In genomic region chr7:76267107-76267834, GRCh38 we compare ENCODE assay signal across 9 cellular contexts. TPM values are rescaled to one million over a fixed set of nuclear protein-coding genes. Genes with fewer than 3 reads are reported as not detected.
DNase-seq lines count a peak whose midpoint lies in the region; ATAC-seq, FAIRE-seq and TF ChIP-seq lines count a peak whose summit lies in the region.
"Had no signal": no experiment of that assay in that cellular context is flagged by ENCODE, and none has a peak within 500 bp of the region (broad histone marks: within the 10 kb centered on the region; RNA-seq: fewer than 3 reads in every experiment).

No MANE protein-coding gene starts in this region.

- peak overlapping the region; percentile 81 for H2AFZ ChIP-seq in GM12878 (ENCODE audit: control insufficient read depth, low read depth, low read length)

- H3K4me3 Mint-ChIP-seq in naive thymus-derived CD4-positive, alpha-beta T cell = peak overlapping the region in 6 of 10 donors; percentile 37 to 66 (median 54)

- intact Hi-C loops in right cardiac atrium (cut with DNase I) = loop anchor here in 1 of 4 donors (10.0 kb wide), 1 partner anchor 82 kb away; no protein-coding TSS in a partner anchor
- intact Hi-C loops in Right ventricle myocardium inferior (cut with DNase I) = no loop called here
- intact Hi-C loops in GM12878 (cut with micrococcal nuclease; ENCODE audit: unreplicated experiment) = no loop called here
- intact Hi-C loops in naive thymus-derived CD4-positive, alpha-beta T cell (cut with micrococcal nuclease) = loop anchor here in 1 of 2 donors (10.0 kb wide), 1 partner anchor 392 kb away; the partner anchor contains the start of gene RHBDD2

- no peaks in the 10 kb centered on the region for H3K9me3 ChIP-seq in right cardiac atrium (ENCODE audit: control insufficient read depth, low read length)
- no peaks in the 10 kb centered on the region for H3K9me3 ChIP-seq in GM12878 (replicated peaks; ENCODE audit: control insufficient read depth, insufficient read depth, low read length)
- H3K9me3 ChIP-seq in naive thymus-derived CD4-positive, alpha-beta T cell (ENCODE audit: control insufficient read depth in 2 of 3, low read length in 3 of 3) = no peaks in the 10 kb centered on the region

- in situ Hi-C loops in GM12878 (cut with MboI) = no loop called here

- H3K4me3 ChIP-seq in right cardiac atrium (ENCODE audit: low read length) (peak overlapping the region; percentile 41), GM12878 (peak overlapping the region; percentile 68)
- no peak overlapping the region for H3K4me3 ChIP-seq in naive thymus-derived CD4-positive, alpha-beta T cell (ENCODE audit: low read length)

- H3K27ac ChIP-seq in right cardiac atrium (ENCODE audit: low read length) = no peak overlapping the region
- no peak overlapping the region for H3K27ac ChIP-seq in GM12878 (ENCODE audit: control insufficient read depth, insufficient read depth)
- no peak overlapping the region for H3K27ac ChIP-seq in naive thymus-derived CD4-positive, alpha-beta T cell (ENCODE audit: low read depth, low read length)

- 2% methylated on average over 67 of the region's 67 CpGs for WGBS in right cardiac atrium
- WGBS in GM12878 (ENCODE audit: insufficient coverage, insufficient replicate concordance, low lambda C conversion rate, missing lambda C conversion rate) = 7% methylated on average over 34 of the region's 67 CpGs

- H3K4me2 ChIP-seq in GM12878 (ENCODE audit: control insufficient read depth, insufficient read depth) = peak overlapping the region; percentile 91

- TF ChIP-seq POLR2A in GM12878 (IDR thresholded peaks at IDR 0.05; ENCODE audit: low read depth, low read length) = no peak

- TF ChIP-seq CTCF in GM12878 (IDR thresholded peaks at IDR 0.05 in 2 of 3, conservative IDR thresholded peaks at IDR 0.05 in 1 of 3; ENCODE audit: control insufficient read depth in 2 of 3, extremely low read depth in 1 of 3, insufficient read depth in 1 of 3, low read depth in 3 of 3, low read length in 3 of 3) = no peak

- BruUV-seq in GM12878 (replicated peaks; lab: Mats Ljungman, UMichigan) = no TSS peak

- no peaks in the 10 kb centered on the region for H3K27me3 ChIP-seq in right cardiac atrium (ENCODE audit: control insufficient read depth, insufficient read depth)
- H3K27me3 ChIP-seq in GM12878 (replicated peaks in 1 of 2; ENCODE audit: control insufficient read depth in 2 of 2, insufficient read depth in 2 of 2, low read length in 1 of 2) = no peaks in the 10 kb centered on the region
- H3K27me3 ChIP-seq in naive thymus-derived CD4-positive, alpha-beta T cell (ENCODE audit: control insufficient read depth in 2 of 2, insufficient read depth in 2 of 2, low read length in 2 of 2) = peaks cover 0 to 3% of the 10 kb centered on the region in 2 donors

- H3K36me3 Mint-ChIP-seq in naive thymus-derived CD4-positive, alpha-beta T cell = no peaks in the 10 kb centered on the region

- peak in 1 of 2 donors; percentile 10 for ATAC-seq in right cardiac atrium
- no peak for ATAC-seq in Right ventricle myocardium inferior
- peak; percentile 54 for ATAC-seq in GM12878
- no peak for ATAC-seq in naive thymus-derived CD4-positive, alpha-beta T cell
- ATAC-seq in esophagus mucosa = no peak
- no peak for ATAC-seq in HG03457 (IDR thresholded peaks at IDR 0.05; ENCODE audit: unreplicated experiment)

- POLR2A ChIA-PET in GM12878 (lab: Charles Lee) = no interaction called here
- POLR2A ChIA-PET in naive thymus-derived CD4-positive, alpha-beta T cell (lab: Charles Lee) = no interaction called here

- H3K27ac Mint-ChIP-seq in naive thymus-derived CD4-positive, alpha-beta T cell = no peak overlapping the region

- H3K9ac ChIP-seq in GM12878 (ENCODE audit: control insufficient read depth, insufficient read depth, low read length) = no peak overlapping the region

- no peak for DNase-seq in right cardiac atrium
- DNase-seq in Right ventricle myocardium inferior (ENCODE audit: missing footprints) = no peak
- DNase-seq in GM12878 (ENCODE audit: low read depth, low spot score) = no peak
- DNase-seq in naive thymus-derived CD4-positive, alpha-beta T cell = no peak
- DNase-seq in putamen (ENCODE audit: low spot score) = no peak
- no peak for DNase-seq in AG08395 (ENCODE audit: low spot score)
- DNase-seq: DMS53 had no signal

- no peak for TF ChIP-seq RAD21 in GM12878 (IDR thresholded peaks at IDR 0.05; ENCODE audit: insufficient read depth, low read depth, low read length)

- SMC1A ChIA-PET in GM12878 (lab: Charles Lee; ENCODE audit: uncharacterized antibody, unreplicated experiment) = no interaction called here

- peaks cover 10 to 38% (median 30%) of the 10 kb centered on the region in 5 donors for H3K27me3 Mint-ChIP-seq in naive thymus-derived CD4-positive, alpha-beta T cell

- CTCF ChIA-PET in GM12878 (lab: Yijun Ruan, JAX) = no interaction called here
- CTCF ChIA-PET in naive thymus-derived CD4-positive, alpha-beta T cell (lab: Charles Lee) = no interaction called here

- no peaks in the 10 kb centered on the region for H3K36me3 ChIP-seq in GM12878 (ENCODE audit: control insufficient read depth in 2 of 2, insufficient read depth in 2 of 2, low read length in 1 of 2)
- H3K36me3 ChIP-seq in naive thymus-derived CD4-positive, alpha-beta T cell (ENCODE audit: control insufficient read depth in 2 of 3, insufficient read depth in 3 of 3, low read length in 3 of 3) = no peaks in the 10 kb centered on the region

- peaks cover 3% of the 10 kb centered on the region for H3K4me1 ChIP-seq in right cardiac atrium (ENCODE audit: control insufficient read depth, insufficient read depth, low read length)
- H3K4me1 ChIP-seq in GM12878 (ENCODE audit: control insufficient read depth, insufficient read depth, low read length) = peaks cover 8% of the 10 kb centered on the region
- no peaks in the 10 kb centered on the region for H3K4me1 ChIP-seq in naive thymus-derived CD4-positive, alpha-beta T cell (ENCODE audit: control insufficient read depth in 2 of 2, insufficient read depth in 2 of 2, low read length in 2 of 2)

- TF ChIP-seq EP300 in GM12878 (IDR thresholded peaks at IDR 0.05; ENCODE audit: borderline replicate concordance in 1 of 2, control insufficient read depth in 1 of 2, low read depth in 2 of 2, low read length in 2 of 2) = no peak

- RAD21 ChIA-PET in GM12878 (lab: Charles Lee; ENCODE audit: unreplicated experiment) = no interaction called here

- peaks cover 0 to 14% (median 4%) of the 10 kb centered on the region in 7 donors for H3K4me1 Mint-ChIP-seq in naive thymus-derived CD4-positive, alpha-beta T cell

- no peaks in the 10 kb centered on the region for H4K20me1 ChIP-seq in GM12878 (ENCODE audit: control insufficient read depth, insufficient read depth)

- peaks cover 0 to 2% (median 0%) of the 10 kb centered on the region in 11 donors for H3K9me3 Mint-ChIP-seq in naive thymus-derived CD4-positive, alpha-beta T cell

- FAIRE-seq in GM12878 (lab: Jason Lieb, UNC) = no peak

- no peaks in the 10 kb centered on the region for H3K79me2 ChIP-seq in GM12878 (ENCODE audit: control insufficient read depth, insufficient read depth, low read length)

TF ChIP-seq in GM12878, 131 proteins besides CTCF, POLR2A, EP300 and RAD21:
- no peak for TF ChIP-seq BCLAF1 (IDR thresholded peaks at IDR 0.05)
- TF ChIP-seq IKZF1 (conservative IDR thresholded peaks at IDR 0.05) = 0 out of 2 replicates have a peak, but pooled peaks have one; percentile 22
- peak; percentile 89; the same call in 1 of the 2 replicates for TF ChIP-seq PAX5 (IDR thresholded peaks at IDR 0.05; ENCODE audit: borderline replicate concordance, low read depth, low read length)

RNA-seq across cellular contexts. Expression of gene HSPB1, which starts 35.2 kb away (rescaled TPM):
- total RNA-seq in right cardiac atrium (1,000 to 10,000 TPM; 1,069 to 1,850 (median 1,464) TPM), Right ventricle myocardium inferior (3,139 TPM), GM12878 (2014; rRNA removed) (31.9 and 47.8 TPM in 2 replicates), GM12878 (2014; rRNA removed; fragmentation: Illumina TruSeq; extraction: Trizol) (35.4 and 41.2 TPM in 2 replicates), GM12878 (2021) (181 and 189 TPM in 2 replicates), esophagus mucosa (4,957 TPM)
- polyA plus RNA-seq in right cardiac atrium (2,464 TPM), GM12878 (2011; rRNA removed) (10.4 and 67.5 TPM in 2 replicates), GM12878 (2014; fragmentation: Illumina TruSeq; extraction: Trizol) (1.4 and 41.6 TPM in 2 replicates), GM12878 (2014; fragmentation: Nextera tagmentation; extraction: Ambion mirVana) (10 to 100 TPM; 13.7 to 56.5 TPM), GM12878 (2014; rRNA removed) (134 and 182 TPM in 2 replicates), GM12878 (2016; fragmentation: Nextera tagmentation; extraction: Ambion mirVana) (100 to 1,000 TPM; 279 to 297 TPM)
- total RNA-seq in GM12878 (2013; cell fraction: nucleolus; rRNA removed) = 21.2 and 22.1 TPM in 2 replicates
- polyA plus RNA-seq in GM12878 (2011; ENCODE audit: low read depth) = 50.0 TPM
- polyA plus RNA-seq in GM12878 (2011; cell fraction: cytosol; rRNA removed) = 139 and 153 TPM in 2 replicates
- polyA plus RNA-seq in GM12878 (2011; cell fraction: nucleus; rRNA removed) = 127 and 155 TPM in 2 replicates
- polyA plus RNA-seq in GM12878 (2012) = 172 and 210 TPM in 2 replicates
- 15.6 and 24.8 TPM in 2 replicates for polyA minus RNA-seq in GM12878 (2011; rRNA and poly(A)+ RNA removed)
- 42.6 and 53.3 TPM in 2 replicates for polyA minus RNA-seq in GM12878 (2011; cell fraction: cytosol; rRNA and poly(A)+ RNA removed)
- polyA minus RNA-seq in GM12878 (2011; cell fraction: nucleus; rRNA and poly(A)+ RNA removed) = 21.4 and 37.5 TPM in 2 replicates
- 10 to 100 TPM; 26.3 to 47.2 (median 40.5) TPM for total RNA-seq in naive thymus-derived CD4-positive, alpha-beta T cell
- 10 to 100 TPM; 68.6 to 93.5 TPM for polyA plus RNA-seq in naive thymus-derived CD4-positive, alpha-beta T cell

Comparison
In these comparisons a context has a peak if more than half of its experiments do, and no peak if none do; other contexts are left out.
1. RNA of gene HSPB1, which starts 35.2 kb away (total RNA-seq): 4,957 TPM in esophagus mucosa (single experiment), 3,139 TPM in Right ventricle myocardium inferior (single experiment) and 1,069 to 1,850 TPM in right cardiac atrium; 21.2 to 189 TPM in GM12878 and 26.3 to 47.2 TPM in naive thymus-derived CD4-positive, alpha-beta T cell; every median in the first group is over 4 times any median in the second.